ENCODE assay signal across 7 cellular contexts in the genomic region with DNA sequence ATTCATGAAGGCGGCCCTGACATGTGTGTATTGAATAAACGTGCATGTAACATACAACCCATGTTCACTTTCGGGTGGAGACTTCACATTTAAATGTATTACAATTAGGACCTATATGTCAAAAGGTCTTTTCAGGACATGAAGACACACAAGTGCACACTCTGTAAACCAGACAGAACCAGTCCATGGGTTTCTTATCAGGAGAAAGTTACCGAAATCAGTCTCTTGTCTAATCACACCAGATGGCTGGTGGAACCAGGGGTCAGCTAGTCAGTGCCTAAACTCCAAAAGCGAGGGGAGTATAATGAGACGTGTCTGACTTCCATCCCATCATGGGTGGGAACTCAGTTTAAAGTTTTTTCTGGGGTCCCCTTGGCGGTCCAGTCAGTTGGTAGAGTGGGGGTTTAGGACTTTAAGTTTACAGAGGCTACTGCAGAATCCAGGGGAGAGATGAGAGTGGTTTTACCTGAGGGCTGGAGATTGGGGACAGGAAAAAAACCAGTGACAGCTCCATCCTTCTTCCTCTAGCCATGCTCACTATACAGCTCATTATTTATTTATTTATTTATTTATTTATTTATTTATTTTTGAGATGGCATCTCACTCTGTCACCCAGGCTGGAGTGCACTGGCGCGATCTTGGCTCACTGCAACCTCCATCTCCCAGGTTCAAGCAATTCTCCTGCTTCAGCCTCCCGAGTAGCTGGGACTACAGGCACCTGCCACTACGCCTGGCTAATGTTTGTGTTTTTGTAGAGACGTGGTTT.
"Had no signal": no experiment of that assay in that cellular context is flagged by ENCODE, and none has a peak within 500 bp of the region (broad histone marks: within the 10 kb centered on the region; RNA-seq: fewer than 3 reads in every experiment).

No MANE protein-coding gene starts in this region.

- H3K9me3 ChIP-seq: HAP-1 had no signal

- H3K9ac ChIP-seq: GM23248 had no signal

- H3K27ac ChIP-seq: GM23248 had no signal

- H3K4me3 ChIP-seq: GM23248, HAP-1 had no signal

- H3K4me1 ChIP-seq: HAP-1 had no signal

- H3K4me3 Mint-ChIP-seq: IgD-negative memory B cell had no signal

- H3K36me3 Mint-ChIP-seq: IgD-negative memory B cell had no signal

- ATAC-seq: HCT116 had no signal

- DNase-seq: GM23248, GOT3, H7 had no signal

- H3K36me3 ChIP-seq: HAP-1 had no signal

- H2AFZ ChIP-seq: GM23248 had no signal

- FAIRE-seq: HTR-8/SVneo had no signal
